13 cellular contexts compared by ENCODE assay signal in genomic region chr1:172390243-172390619, GRCh38. TPM values are rescaled to one million over a fixed set of nuclear protein-coding genes. Genes with fewer than 3 reads are reported as not detected.
DNase-seq lines count a peak whose midpoint lies in the region; ATAC-seq, FAIRE-seq and TF ChIP-seq lines count a peak whose summit lies in the region.
"Had no signal": no experiment of that assay in that cellular context is flagged by ENCODE, and none has a peak within 500 bp of the region (broad histone marks: within the 10 kb centered on the region; RNA-seq: fewer than 3 reads in every experiment).

No MANE protein-coding gene starts in this region.

- H3K4me3 Mint-ChIP-seq in chondrocyte (ENCODE audit: unreplicated experiment) (no peak overlapping the region), neural crest cell (peak overlapping the region; percentile 24)
- H3K4me3 Mint-ChIP-seq: CD14-positive monocyte; T-helper 1 cell treated with Interleukin-12 subunit alpha and Interleukin-12 subunit beta and Interleukin-4 antibody, amounts not matched to agents 30 μg/mL and 1 μg/mL, for 36 hours had no signal

- H3K9me3 Mint-ChIP-seq in chondrocyte (ENCODE audit: low read depth) (no peaks in the 10 kb centered on the region), neural crest cell (no peaks in the 10 kb centered on the region)
- H3K9me3 Mint-ChIP-seq: T-helper 1 cell treated with Interleukin-12 subunit alpha and Interleukin-12 subunit beta and Interleukin-4 antibody, amounts not matched to agents 30 μg/mL and 1 μg/mL, for 36 hours had no signal

- no peak for DNase-seq in chondrocyte (ENCODE audit: low spot score)
- no peak for DNase-seq in neural crest cell (ENCODE audit: low read depth, low spot score)
- DNase-seq in inferior parietal cortex (ENCODE audit: extremely low spot score), result no peak
- no peak for DNase-seq in H54 (ENCODE audit: insufficient read length, low spot score)
- DNase-seq in NCI-H187 treated with DMSO at 0.1 percent for 48 hours (lab: John Stamatoyannopoulos, UW), result no peak
- DNase-seq: naive thymus-derived CD4-positive, alpha-beta T cell; NCI-H2029 treated with DMSO at 0.1 percent for 48 hours had no signal

- no peak for TF ChIP-seq POLR2A in H54 (IDR thresholded peaks at IDR 0.05; ENCODE audit: low read depth, low read length)

- H3K36me3 Mint-ChIP-seq in chondrocyte (ENCODE audit: low read depth) (peaks cover 23% of the 10 kb centered on the region), neural crest cell (ENCODE audit: low read depth) (no peaks in the 10 kb centered on the region)

- H3K27ac Mint-ChIP-seq in chondrocyte (ENCODE audit: unreplicated experiment) (peak overlapping the region; percentile 92), neural crest cell (ENCODE audit: unreplicated experiment) (no peak overlapping the region)
- H3K27ac Mint-ChIP-seq: CD14-positive monocyte; T-helper 1 cell treated with Interleukin-12 subunit alpha and Interleukin-12 subunit beta and Interleukin-4 antibody, amounts not matched to agents 30 μg/mL and 1 μg/mL, for 36 hours had no signal

- no peak for FAIRE-seq in H54 (lab: Jason Lieb, UNC)

- no peaks in the 10 kb centered on the region for H3K27me3 Mint-ChIP-seq in chondrocyte (ENCODE audit: low read depth)
- H3K27me3 Mint-ChIP-seq in neural crest cell (ENCODE audit: low read depth), result no peaks in the 10 kb centered on the region

- H3K4me1 Mint-ChIP-seq in chondrocyte (ENCODE audit: low read depth), result peaks cover 58% of the 10 kb centered on the region
- H3K4me1 Mint-ChIP-seq in neural crest cell, result peaks cover 52% of the 10 kb centered on the region

- ATAC-seq in HG03108 (IDR thresholded peaks at IDR 0.05; ENCODE audit: unreplicated experiment) (peak; percentile 11), GM19452 (IDR thresholded peaks at IDR 0.05; ENCODE audit: unreplicated experiment) (no peak)
- ATAC-seq: naive thymus-derived CD4-positive, alpha-beta T cell had no signal

- TF ChIP-seq CTCF in GM12872 (IDR thresholded peaks at IDR 0.05; ENCODE audit: insufficient read depth, low read depth, low read length) (0 out of 3 replicates have a peak, but pooled peaks have one; percentile 7), chondrocyte (IDR thresholded peaks at IDR 0.05) (peak; percentile 23), neural crest cell (conservative IDR thresholded peaks at IDR 0.05) (peak; percentile 35)

RNA-seq across cellular contexts. Expression of gene C1orf105, which starts 30.3 kb away (rescaled TPM):
- total RNA-seq in chondrocyte (not detected in 3 replicates), neural crest cell (not detected in 2 replicates)
- total RNA-seq: fibroblast of lung had no signal

RNA-seq across cellular contexts. Expression of gene PIGC, which starts 53.6 kb away (rescaled TPM):
- total RNA-seq in chondrocyte (20.9 to 22.0 TPM (median 21.7 TPM) in 3 replicates), neural crest cell (25.0 and 27.8 TPM in 2 replicates)
